Comparison of ENCODE assay signal across 8 cellular contexts in genomic region chr14:51095854-51096823, GRCh38. TPM values are rescaled to one million over a fixed set of nuclear protein-coding genes. Genes with fewer than 3 reads are reported as not detected.
DNase-seq lines count a peak whose midpoint lies in the region; ATAC-seq lines count a peak whose summit lies in the region.

No MANE protein-coding gene starts in this region.

- peaks cover 47% of the 10 kb centered on the region for H3K27me3 Mint-ChIP-seq in dendritic cell treated with granulocyte-macrophage colony-stimulating factor and Interleukin-4, amounts not matched to agents 40 ng/mL and 50 ng/mL, for 4 days

- H3K36me3 ChIP-seq in SJCRH30 (no peaks in the 10 kb centered on the region), stomach smooth muscle (ENCODE audit: control insufficient read depth in 2 of 2, insufficient read depth in 2 of 2, low read length in 2 of 2) (no peaks in the 10 kb centered on the region)

- H3K4me1 ChIP-seq in SJCRH30 (no peaks in the 10 kb centered on the region), stomach smooth muscle (ENCODE audit: control insufficient read depth, insufficient read depth, low read length) (peaks cover 19% of the 10 kb centered on the region)

- peaks cover 27% of the 10 kb centered on the region for H3K4me1 Mint-ChIP-seq in dendritic cell treated with granulocyte-macrophage colony-stimulating factor and Interleukin-4, amounts not matched to agents 40 ng/mL and 50 ng/mL, for 4 days (ENCODE audit: low read depth)

- H3K9ac ChIP-seq in stomach smooth muscle (ENCODE audit: low read length in 2 of 2) = peak overlapping the region; percentile 52 to 64

- H3K4me3 ChIP-seq in SJCRH30 (peak overlapping the region; percentile 65), stomach smooth muscle (ENCODE audit: low read length in 2 of 2) (peak overlapping the region; percentile 73 to 81)

- ATAC-seq in GM21717 (IDR thresholded peaks at IDR 0.05; ENCODE audit: unreplicated experiment) = no peak
- no peak for ATAC-seq in GM21390 (IDR thresholded peaks at IDR 0.05; ENCODE audit: unreplicated experiment)

- intact Hi-C loops in dendritic cell treated with granulocyte-macrophage colony-stimulating factor and Interleukin-4, amounts not matched to agents 40 ng/mL and 50 ng/mL, for 4 days (cut with micrococcal nuclease) = loop anchor here (10.0 kb wide), 1 partner anchor 131 kb away; no protein-coding TSS in a partner anchor

- DNase-seq in AG08395 (ENCODE audit: low spot score) = peak; percentile 38
- peak; percentile 60 for DNase-seq in HCEC 1CT
- DNase-seq in SJCRH30 = peak in 1 of 2 experiments; percentile 44
- DNase-seq in lung microvascular endothelial cell (ENCODE audit: low read depth in 2 of 2) = peak; percentile 1 to 2

- no peaks in the 10 kb centered on the region for H3K9me3 Mint-ChIP-seq in dendritic cell treated with granulocyte-macrophage colony-stimulating factor and Interleukin-4, amounts not matched to agents 40 ng/mL and 50 ng/mL, for 4 days

- peak overlapping the region; percentile 31 for H3K27ac ChIP-seq in SJCRH30
- peak overlapping the region; percentile 62 for H3K27ac ChIP-seq in stomach smooth muscle (ENCODE audit: low read length)

- peak overlapping the region; percentile 87 for H3K4me3 Mint-ChIP-seq in dendritic cell treated with granulocyte-macrophage colony-stimulating factor and Interleukin-4, amounts not matched to agents 40 ng/mL and 50 ng/mL, for 4 days

- H3K27ac Mint-ChIP-seq in dendritic cell treated with granulocyte-macrophage colony-stimulating factor and Interleukin-4, amounts not matched to agents 40 ng/mL and 50 ng/mL, for 4 days = no peak overlapping the region

- 0 out of 2 replicates have a peak, but pooled peaks cover 4% of the 10 kb centered on the region for H3K27me3 ChIP-seq in SJCRH30
- H3K27me3 ChIP-seq in stomach smooth muscle (ENCODE audit: control insufficient read depth in 1 of 2, insufficient read depth in 2 of 2, low read length in 2 of 2) = peaks cover 19 to 30% of the 10 kb centered on the region in 2 donors

- H3K9me3 ChIP-seq in SJCRH30 (replicated peaks) (no peaks in the 10 kb centered on the region), stomach smooth muscle (ENCODE audit: control insufficient read depth in 2 of 2, low read length in 2 of 2) (no peaks in the 10 kb centered on the region)

- no peaks in the 10 kb centered on the region for H3K36me3 Mint-ChIP-seq in dendritic cell treated with granulocyte-macrophage colony-stimulating factor and Interleukin-4, amounts not matched to agents 40 ng/mL and 50 ng/mL, for 4 days (ENCODE audit: low read depth)

RNA-seq across cellular contexts. Expression of gene TRIM9, which starts 1.2 kb away (rescaled TPM):
- total RNA-seq in SJCRH30 (2014; rRNA removed; shearing (Covaris generic)) = 0.91 and 1.6 TPM in 2 replicates
- total RNA-seq in lung microvascular endothelial cell = under 0.01 TPM in 1 of 2 replicates, not detected in the other
